Comparison of ENCODE assay signal across 8 cellular contexts in the genomic region with DNA sequence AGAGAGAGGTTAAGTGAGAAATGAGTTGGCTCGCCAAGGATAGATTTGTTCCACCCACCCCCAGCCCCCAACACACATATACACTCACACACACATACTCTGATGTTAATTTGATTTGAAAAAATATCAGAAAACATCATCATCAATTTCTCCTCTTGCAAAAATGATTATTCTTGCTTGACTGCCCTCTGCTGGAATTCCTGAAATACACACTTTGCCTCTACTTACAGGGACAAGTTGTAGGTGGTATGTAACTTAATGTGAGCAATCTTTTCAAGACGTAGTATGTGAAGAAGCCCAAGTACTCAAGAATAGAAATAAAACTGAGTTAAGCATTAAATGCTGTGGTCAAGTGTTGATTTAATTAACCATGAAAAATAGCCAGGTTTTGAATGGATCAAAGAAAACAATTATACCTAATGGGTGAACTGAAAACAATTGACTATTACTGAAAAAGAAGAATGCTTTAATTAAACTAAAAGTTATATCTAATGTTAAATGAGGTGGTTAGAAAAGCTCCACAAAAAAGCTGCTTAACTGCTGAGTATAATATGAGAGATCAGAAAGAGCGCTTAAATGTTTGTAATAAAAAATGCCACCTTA. TPM values are rescaled to one million over a fixed set of nuclear protein-coding genes. Genes with fewer than 3 reads are reported as not detected.
DNase-seq lines count a peak whose midpoint lies in the region; ATAC-seq and TF ChIP-seq lines count a peak whose summit lies in the region.

No MANE protein-coding gene starts in this region.

- TF ChIP-seq CTCF in LNCaP clone FGC (IDR thresholded peaks at IDR 0.05; ENCODE audit: control insufficient read depth, extremely low read depth, insufficient read depth) (peak; percentile 71), body of pancreas (IDR thresholded peaks at IDR 0.05) (peak; percentile 13 to 71 (median 69))

- no peaks in the 10 kb centered on the region for H3K9me3 ChIP-seq in body of pancreas

- H3K27ac ChIP-seq in body of pancreas = no peak overlapping the region

- no peak for TF ChIP-seq POLR2A in body of pancreas (IDR thresholded peaks at IDR 0.05)

- H3K4me1 ChIP-seq in body of pancreas = no peaks in the 10 kb centered on the region

- no peak overlapping the region for H3K4me3 ChIP-seq in LNCaP clone FGC (ENCODE audit: low read depth, low read length)
- H3K4me3 ChIP-seq in body of pancreas = no peak overlapping the region

- H3K36me3 ChIP-seq in body of pancreas (replicated peaks in 1 of 2; ENCODE audit: insufficient read depth in 1 of 2, low read depth in 2 of 2) = no peaks in the 10 kb centered on the region

- DNase-seq in NCI-H510A treated with DMSO at 0.1 percent for 48 hours (lab: John Stamatoyannopoulos, UW) (peak; percentile 5), NCI-H510A (lab: John Stamatoyannopoulos, UW) (no peak), LNCaP clone FGC (ENCODE audit: low read depth) (peak; percentile 11), body of pancreas (peak in 3 of 4 donors; percentile 12 to 34 (median 22)), lung microvascular endothelial cell (ENCODE audit: low read depth in 2 of 2) (peak; percentile 55 to 58), amniotic stem cell (lab: John Stamatoyannopoulos, UW) (no peak), cerebellar nuclear complex (lab: John Stamatoyannopoulos, UW) (no peak)

- ATAC-seq in body of pancreas = no peak
- no peak for ATAC-seq in HG03457 (IDR thresholded peaks at IDR 0.05; ENCODE audit: unreplicated experiment)

- WGBS in body of pancreas, 2 donors = 35 to 41% methylated on average over 3 of the region's 3 CpGs

- intact Hi-C loops in body of pancreas (cut with DNase I) = no loop called here

- H3K27me3 ChIP-seq in body of pancreas = no peaks in the 10 kb centered on the region

RNA-seq across cellular contexts. Expression of a gene that starts 46.6 kb away (rescaled TPM):
- not detected for total RNA-seq in body of pancreas
- not detected in 2 replicates for total RNA-seq in lung microvascular endothelial cell

Comparison
In these comparisons a context has a peak if more than half of its experiments do, and no peak if none do; other contexts are left out.
1. DNase-seq: peak in NCI-H510A treated with DMSO at 0.1 percent for 48 hours (single experiment), LNCaP clone FGC (single experiment), body of pancreas (3 of 4) and lung microvascular endothelial cell (2 of 2); none in NCI-H510A (single experiment), amniotic stem cell (single experiment) and cerebellar nuclear complex (0 of 2).